ENCODE assay signal across 15 cellular contexts in the genomic region with DNA sequence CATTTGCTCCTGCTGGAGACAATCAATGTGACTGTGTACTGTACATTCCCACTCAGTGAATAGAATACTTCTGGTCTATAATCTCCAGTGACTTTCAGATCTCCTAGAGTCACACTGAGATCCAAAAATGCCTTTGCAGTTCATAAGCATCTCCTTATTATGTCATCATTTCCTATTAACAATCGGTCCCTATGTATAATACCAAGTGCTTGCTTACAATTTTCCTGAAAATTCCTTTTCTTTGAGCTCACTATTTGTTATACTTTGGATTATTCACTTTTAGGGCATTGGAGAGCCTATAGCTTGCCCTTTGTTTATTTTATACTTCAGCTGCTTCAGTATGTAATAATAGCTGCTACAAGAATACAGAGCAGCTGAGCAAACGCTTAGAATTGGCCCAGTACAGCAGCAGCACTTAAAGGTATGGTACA.
DNase-seq lines count a peak whose midpoint lies in the region; ATAC-seq and TF ChIP-seq lines count a peak whose summit lies in the region.
"Had no signal": no experiment of that assay in that cellular context is flagged by ENCODE, and none has a peak within 500 bp of the region (broad histone marks: within the 10 kb centered on the region; RNA-seq: fewer than 3 reads in every experiment).

No MANE protein-coding gene starts in this region.

- no peaks in the 10 kb centered on the region for H3K9me3 ChIP-seq in CD4-positive, alpha-beta memory T cell (ENCODE audit: control insufficient read depth in 1 of 2, low read length in 2 of 2)
- H3K9me3 ChIP-seq: gastroesophageal sphincter had no signal

- in situ Hi-C loops in brain microvascular endothelial cell (cut with HindIII; ENCODE audit: low pct_ligation_motif_present, low sequenced_read_pairs): no loop called here

- H3K4me1 Mint-ChIP-seq in osteocyte (ENCODE audit: unreplicated experiment): peaks cover 17% of the 10 kb centered on the region
- no peaks in the 10 kb centered on the region for H3K4me1 Mint-ChIP-seq in CD4-positive, alpha-beta memory T cell
- H3K4me1 Mint-ChIP-seq: activated naive CD4-positive, alpha-beta T cell treated with anti-CD3 and anti-CD28 coated beads, Interleukin-2, amount 50 U/mL, for 24 hours; H9 had no signal

- H3K4me3 Mint-ChIP-seq in osteocyte (ENCODE audit: unreplicated experiment): no peak overlapping the region
- H3K4me3 Mint-ChIP-seq in CD4-positive, alpha-beta memory T cell: no peak overlapping the region
- H3K4me3 Mint-ChIP-seq: activated naive CD4-positive, alpha-beta T cell treated with anti-CD3 and anti-CD28 coated beads, Interleukin-2, amount 50 U/mL, for 24 hours; H9; natural killer cell treated with Interleukin-12 subunit alpha and Interleukin-12 subunit beta and Interleukin-15 and Interleukin-18, amount 100 ng/mL, for 72 hours; type B pancreatic cell had no signal

- peak overlapping the region; percentile 62 for H3K27ac ChIP-seq in brain microvascular endothelial cell
- H3K27ac ChIP-seq in CD4-positive, alpha-beta memory T cell (ENCODE audit: low read depth, low read length): no peak overlapping the region
- H3K27ac ChIP-seq: gastroesophageal sphincter had no signal

- no peaks in the 10 kb centered on the region for H3K9me3 Mint-ChIP-seq in osteocyte (ENCODE audit: unreplicated experiment)
- peaks cover 0 to under 1% (median 0%) of the 10 kb centered on the region in 8 donors for H3K9me3 Mint-ChIP-seq in CD4-positive, alpha-beta memory T cell
- H3K9me3 Mint-ChIP-seq: activated naive CD4-positive, alpha-beta T cell treated with anti-CD3 and anti-CD28 coated beads, Interleukin-2, amount 50 U/mL, for 24 hours; H9; natural killer cell treated with Interleukin-12 subunit alpha and Interleukin-12 subunit beta and Interleukin-15 and Interleukin-18, amount 100 ng/mL, for 72 hours; type B pancreatic cell had no signal

- peaks cover 9% of the 10 kb centered on the region for H3K36me3 Mint-ChIP-seq in osteocyte (ENCODE audit: unreplicated experiment)
- H3K36me3 Mint-ChIP-seq in CD4-positive, alpha-beta memory T cell: no peaks in the 10 kb centered on the region
- H3K36me3 Mint-ChIP-seq: activated naive CD4-positive, alpha-beta T cell treated with anti-CD3 and anti-CD28 coated beads, Interleukin-2, amount 50 U/mL, for 24 hours; natural killer cell treated with Interleukin-12 subunit alpha and Interleukin-12 subunit beta and Interleukin-15 and Interleukin-18, amount 100 ng/mL, for 72 hours had no signal

- no peaks in the 10 kb centered on the region for H3K27me3 ChIP-seq in brain microvascular endothelial cell (replicated peaks)
- H3K27me3 ChIP-seq in CD4-positive, alpha-beta memory T cell (ENCODE audit: insufficient read depth, low read length): no peaks in the 10 kb centered on the region
- H3K27me3 ChIP-seq: gastroesophageal sphincter had no signal

- intact Hi-C loops in CD4-positive, alpha-beta memory T cell (cut with micrococcal nuclease): no loop called here

- no peak for TF ChIP-seq CTCF in brain microvascular endothelial cell (IDR thresholded peaks at IDR 0.05; ENCODE audit: low read depth, low read length, missing control alignments)
- TF ChIP-seq CTCF in osteocyte (IDR thresholded peaks at IDR 0.05): no peak

- no peak overlapping the region for H3K4me3 ChIP-seq in brain microvascular endothelial cell (ENCODE audit: low read depth, low read length)
- H3K4me3 ChIP-seq in CD4-positive, alpha-beta memory T cell (ENCODE audit: low read length in 2 of 2): no peak overlapping the region
- H3K4me3 ChIP-seq: gastroesophageal sphincter had no signal

- no peaks in the 10 kb centered on the region for H3K36me3 ChIP-seq in brain microvascular endothelial cell (replicated peaks)
- no peaks in the 10 kb centered on the region for H3K36me3 ChIP-seq in CD4-positive, alpha-beta memory T cell (ENCODE audit: insufficient read depth, low read length)
- H3K36me3 ChIP-seq: gastroesophageal sphincter had no signal

- H3K27me3 Mint-ChIP-seq in osteocyte (ENCODE audit: unreplicated experiment): no peaks in the 10 kb centered on the region
- peaks cover 0 to 2% of the 10 kb centered on the region in 2 donors for H3K27me3 Mint-ChIP-seq in CD4-positive, alpha-beta memory T cell
- H3K27me3 Mint-ChIP-seq: activated naive CD4-positive, alpha-beta T cell treated with anti-CD3 and anti-CD28 coated beads, Interleukin-2, amount 50 U/mL, for 24 hours; type B pancreatic cell had no signal

- CTCF ChIA-PET in CD4-positive, alpha-beta memory T cell (lab: Charles Lee; ENCODE audit: partially characterized antibody): no interaction called here

- H3K4me1 ChIP-seq in CD4-positive, alpha-beta memory T cell (ENCODE audit: insufficient read depth, low read length): no peaks in the 10 kb centered on the region
- H3K4me1 ChIP-seq: gastroesophageal sphincter had no signal

- ATAC-seq in GM18498 (IDR thresholded peaks at IDR 0.05; ENCODE audit: unreplicated experiment) (no peak), HG02970 (IDR thresholded peaks at IDR 0.05; ENCODE audit: low FRiP score, unreplicated experiment) (no peak), GM18868 (IDR thresholded peaks at IDR 0.05; ENCODE audit: unreplicated experiment) (no peak)
- ATAC-seq: gastroesophageal sphincter; natural killer cell treated with Interleukin-12 subunit alpha and Interleukin-12 subunit beta and Interleukin-15 and Interleukin-18, amount 100 ng/mL, for 72 hours had no signal

- POLR2A ChIA-PET in CD4-positive, alpha-beta memory T cell (lab: Charles Lee; ENCODE audit: partially characterized antibody): no interaction called here

- DNase-seq in GM04503 (ENCODE audit: low read depth) (peak; percentile 21), NCI-H226 (peak; percentile 48), brain microvascular endothelial cell (peak; percentile 44), osteocyte (ENCODE audit: extremely low spot score, unreplicated experiment) (no peak)
- no peak for DNase-seq in CD4-positive, alpha-beta memory T cell
- DNase-seq: H9, small intestine, T1000 had no signal

- H3K27ac Mint-ChIP-seq in osteocyte (ENCODE audit: unreplicated experiment): peak overlapping the region; percentile 1
- no peak overlapping the region for H3K27ac Mint-ChIP-seq in CD4-positive, alpha-beta memory T cell
- H3K27ac Mint-ChIP-seq: activated naive CD4-positive, alpha-beta T cell treated with anti-CD3 and anti-CD28 coated beads, Interleukin-2, amount 50 U/mL, for 24 hours; H9; natural killer cell treated with Interleukin-12 subunit alpha and Interleukin-12 subunit beta and Interleukin-15 and Interleukin-18, amount 100 ng/mL, for 72 hours; type B pancreatic cell had no signal

Comparison
In these comparisons a context has a peak if more than half of its experiments do, and no peak if none do; other contexts are left out.
1. DNase-seq: peak in GM04503 (single experiment), NCI-H226 (single experiment) and brain microvascular endothelial cell (single experiment); none in osteocyte (single experiment) and CD4-positive, alpha-beta memory T cell (0 of 5).